ENCODE assay signal across 1 cellular context in the genomic region with DNA sequence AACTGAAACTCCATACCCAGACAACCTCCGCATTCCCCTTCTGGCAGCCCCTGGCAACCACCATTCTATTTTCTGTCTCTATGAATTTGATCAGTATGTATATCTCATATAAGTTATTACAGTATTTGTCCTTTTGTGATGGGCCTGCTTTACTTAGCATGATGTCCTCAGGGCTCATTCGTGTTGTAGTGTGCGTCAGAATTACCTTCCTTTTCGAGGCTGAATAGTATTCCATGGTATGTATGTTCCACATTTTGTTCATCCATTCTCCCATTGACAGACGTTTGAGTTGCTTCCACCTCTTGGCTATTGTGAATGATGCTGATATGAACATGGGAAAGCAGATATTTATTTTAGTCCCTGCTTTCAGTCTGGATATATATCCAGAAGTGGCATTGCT.
TF ChIP-seq lines count a peak whose summit lies in the region.

No MANE protein-coding gene starts in this region.

TF ChIP-seq in SK-N-SH treated with all-trans-retinoic acid at 6 μM for 48 hours, 23 proteins besides CTCF, POLR2A, EP300 and RAD21 (continued from another document):
- TF ChIP-seq, protein P1, sequence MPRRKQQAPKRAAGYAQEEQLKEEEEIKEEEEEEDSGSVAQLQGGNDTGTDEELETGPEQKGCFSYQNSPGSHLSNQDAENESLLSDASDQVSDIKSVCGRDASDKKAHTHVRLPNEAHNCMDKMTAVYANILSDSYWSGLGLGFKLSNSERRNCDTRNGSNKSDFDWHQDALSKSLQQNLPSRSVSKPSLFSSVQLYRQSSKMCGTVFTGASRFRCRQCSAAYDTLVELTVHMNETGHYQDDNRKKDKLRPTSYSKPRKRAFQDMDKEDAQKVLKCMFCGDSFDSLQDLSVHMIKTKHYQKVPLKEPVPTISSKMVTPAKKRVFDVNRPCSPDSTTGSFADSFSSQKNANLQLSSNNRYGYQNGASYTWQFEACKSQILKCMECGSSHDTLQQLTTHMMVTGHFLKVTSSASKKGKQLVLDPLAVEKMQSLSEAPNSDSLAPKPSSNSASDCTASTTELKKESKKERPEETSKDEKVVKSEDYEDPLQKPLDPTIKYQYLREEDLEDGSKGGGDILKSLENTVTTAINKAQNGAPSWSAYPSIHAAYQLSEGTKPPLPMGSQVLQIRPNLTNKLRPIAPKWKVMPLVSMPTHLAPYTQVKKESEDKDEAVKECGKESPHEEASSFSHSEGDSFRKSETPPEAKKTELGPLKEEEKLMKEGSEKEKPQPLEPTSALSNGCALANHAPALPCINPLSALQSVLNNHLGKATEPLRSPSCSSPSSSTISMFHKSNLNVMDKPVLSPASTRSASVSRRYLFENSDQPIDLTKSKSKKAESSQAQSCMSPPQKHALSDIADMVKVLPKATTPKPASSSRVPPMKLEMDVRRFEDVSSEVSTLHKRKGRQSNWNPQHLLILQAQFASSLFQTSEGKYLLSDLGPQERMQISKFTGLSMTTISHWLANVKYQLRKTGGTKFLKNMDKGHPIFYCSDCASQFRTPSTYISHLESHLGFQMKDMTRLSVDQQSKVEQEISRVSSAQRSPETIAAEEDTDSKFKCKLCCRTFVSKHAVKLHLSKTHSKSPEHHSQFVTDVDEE (CRISPR knock-in tag; IDR thresholded peaks at IDR 0.05), result no peak
- TF ChIP-seq TOX (CRISPR knock-in tag; IDR thresholded peaks at IDR 0.05; ENCODE audit: borderline replicate concordance), result no peak
- TF ChIP-seq SNAI2 (CRISPR knock-in tag; IDR thresholded peaks at IDR 0.05), result no peak
- TF ChIP-seq, protein P2, sequence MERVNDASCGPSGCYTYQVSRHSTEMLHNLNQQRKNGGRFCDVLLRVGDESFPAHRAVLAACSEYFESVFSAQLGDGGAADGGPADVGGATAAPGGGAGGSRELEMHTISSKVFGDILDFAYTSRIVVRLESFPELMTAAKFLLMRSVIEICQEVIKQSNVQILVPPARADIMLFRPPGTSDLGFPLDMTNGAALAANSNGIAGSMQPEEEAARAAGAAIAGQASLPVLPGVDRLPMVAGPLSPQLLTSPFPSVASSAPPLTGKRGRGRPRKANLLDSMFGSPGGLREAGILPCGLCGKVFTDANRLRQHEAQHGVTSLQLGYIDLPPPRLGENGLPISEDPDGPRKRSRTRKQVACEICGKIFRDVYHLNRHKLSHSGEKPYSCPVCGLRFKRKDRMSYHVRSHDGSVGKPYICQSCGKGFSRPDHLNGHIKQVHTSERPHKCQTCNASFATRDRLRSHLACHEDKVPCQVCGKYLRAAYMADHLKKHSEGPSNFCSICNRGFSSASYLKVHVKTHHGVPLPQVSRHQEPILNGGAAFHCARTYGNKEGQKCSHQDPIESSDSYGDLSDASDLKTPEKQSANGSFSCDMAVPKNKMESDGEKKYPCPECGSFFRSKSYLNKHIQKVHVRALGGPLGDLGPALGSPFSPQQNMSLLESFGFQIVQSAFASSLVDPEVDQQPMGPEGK (CRISPR knock-in tag; IDR thresholded peaks at IDR 0.05; ENCODE audit: borderline replicate concordance), result no peak
- no peak for TF ChIP-seq ZNF70 (CRISPR knock-in tag; IDR thresholded peaks at IDR 0.05)
- no peak for TF ChIP-seq ZC3H10 (CRISPR knock-in tag; IDR thresholded peaks at IDR 0.05)
- TF ChIP-seq, protein P3, sequence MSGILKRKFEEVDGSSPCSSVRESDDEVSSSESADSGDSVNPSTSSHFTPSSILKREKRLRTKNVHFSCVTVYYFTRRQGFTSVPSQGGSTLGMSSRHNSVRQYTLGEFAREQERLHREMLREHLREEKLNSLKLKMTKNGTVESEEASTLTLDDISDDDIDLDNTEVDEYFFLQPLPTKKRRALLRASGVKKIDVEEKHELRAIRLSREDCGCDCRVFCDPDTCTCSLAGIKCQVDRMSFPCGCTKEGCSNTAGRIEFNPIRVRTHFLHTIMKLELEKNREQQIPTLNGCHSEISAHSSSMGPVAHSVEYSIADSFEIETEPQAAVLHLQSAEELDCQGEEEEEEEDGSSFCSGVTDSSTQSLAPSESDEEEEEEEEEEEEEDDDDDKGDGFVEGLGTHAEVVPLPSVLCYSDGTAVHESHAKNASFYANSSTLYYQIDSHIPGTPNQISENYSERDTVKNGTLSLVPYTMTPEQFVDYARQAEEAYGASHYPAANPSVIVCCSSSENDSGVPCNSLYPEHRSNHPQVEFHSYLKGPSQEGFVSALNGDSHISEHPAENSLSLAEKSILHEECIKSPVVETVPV (CRISPR knock-in tag; IDR thresholded peaks at IDR 0.05), result no peak
- TF ChIP-seq ZNF565 (CRISPR knock-in tag; conservative IDR thresholded peaks at IDR 0.05; ENCODE audit: low read depth), result no peak
- TF ChIP-seq ESRRG (CRISPR knock-in tag; IDR thresholded peaks at IDR 0.05), result no peak
- no peak for TF ChIP-seq BACH2 (CRISPR knock-in tag; IDR thresholded peaks at IDR 0.05; ENCODE audit: borderline replicate concordance)
- no peak for TF ChIP-seq ZFP3 (CRISPR knock-in tag; IDR thresholded peaks at IDR 0.05)
- no peak for TF ChIP-seq PPARA (CRISPR knock-in tag; IDR thresholded peaks at IDR 0.05; ENCODE audit: borderline replicate concordance)
